In genomic region chr6:158571826-158572652, GRCh38 we compare ENCODE assay signal across 1 cellular context.
A peak's percentile ranks its signal among the peaks of the same experiment; 100 is the strongest.
TF ChIP-seq lines count a peak whose summit lies in the region.

No MANE protein-coding gene starts in this region.

TF ChIP-seq in HepG2, 621 proteins besides CTCF, POLR2A, EP300 and RAD21 (continued from another document and continues in another):
- TF ChIP-seq TSC22D2 (CRISPR knock-in tag; IDR thresholded peaks at IDR 0.05; ENCODE audit: borderline replicate concordance): peak; percentile 97
- no peak for TF ChIP-seq NFE2L2 (IDR thresholded peaks at IDR 0.05; ENCODE audit: low read length)
- no peak for TF ChIP-seq MLLT10 (CRISPR knock-in tag; IDR thresholded peaks at IDR 0.05)
- TF ChIP-seq ZNF704 (CRISPR knock-in tag; IDR thresholded peaks at IDR 0.05; ENCODE audit: borderline replicate concordance): peak; percentile 76; the same call in 1 of the 2 replicates
- peak; percentile 94 for TF ChIP-seq ZBTB1 (CRISPR knock-in tag; IDR thresholded peaks at IDR 0.05; ENCODE audit: borderline replicate concordance)
- peak; percentile 99 for TF ChIP-seq MYC (CRISPR knock-in tag; IDR thresholded peaks at IDR 0.05; ENCODE audit: borderline replicate concordance)
- TF ChIP-seq ZIK1 (CRISPR knock-in tag; IDR thresholded peaks at IDR 0.05; ENCODE audit: borderline replicate concordance, low read depth): peak; percentile 99; the same call in 1 of the 2 replicates
- peak; percentile 78; the same call in 1 of the 2 replicates for TF ChIP-seq TRIM24 (CRISPR knock-in tag; IDR thresholded peaks at IDR 0.05)
- TF ChIP-seq ZBTB3 (CRISPR knock-in tag; IDR thresholded peaks at IDR 0.05; ENCODE audit: borderline replicate concordance, low read depth): peak; percentile 97
- peak; percentile 87 for TF ChIP-seq ZNF644 (CRISPR knock-in tag; IDR thresholded peaks at IDR 0.05; ENCODE audit: low read depth)
- peak; percentile 64; the same call in 1 of the 2 replicates for TF ChIP-seq KLF12 (CRISPR knock-in tag; IDR thresholded peaks at IDR 0.05; ENCODE audit: borderline replicate concordance)
- no peak for TF ChIP-seq SNRNP70 (IDR thresholded peaks at IDR 0.05; ENCODE audit: low read depth, low read length)
- TF ChIP-seq AGO1 (IDR thresholded peaks at IDR 0.05; ENCODE audit: low read depth, low read length, poor library complexity, severe bottlenecking): peak; percentile 59
- TF ChIP-seq ZNF317 (CRISPR knock-in tag; IDR thresholded peaks at IDR 0.05): peak; percentile 95
- TF ChIP-seq, protein P1, sequence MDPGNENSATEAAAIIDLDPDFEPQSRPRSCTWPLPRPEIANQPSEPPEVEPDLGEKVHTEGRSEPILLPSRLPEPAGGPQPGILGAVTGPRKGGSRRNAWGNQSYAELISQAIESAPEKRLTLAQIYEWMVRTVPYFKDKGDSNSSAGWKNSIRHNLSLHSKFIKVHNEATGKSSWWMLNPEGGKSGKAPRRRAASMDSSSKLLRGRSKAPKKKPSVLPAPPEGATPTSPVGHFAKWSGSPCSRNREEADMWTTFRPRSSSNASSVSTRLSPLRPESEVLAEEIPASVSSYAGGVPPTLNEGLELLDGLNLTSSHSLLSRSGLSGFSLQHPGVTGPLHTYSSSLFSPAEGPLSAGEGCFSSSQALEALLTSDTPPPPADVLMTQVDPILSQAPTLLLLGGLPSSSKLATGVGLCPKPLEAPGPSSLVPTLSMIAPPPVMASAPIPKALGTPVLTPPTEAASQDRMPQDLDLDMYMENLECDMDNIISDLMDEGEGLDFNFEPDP (CRISPR knock-in tag; conservative IDR thresholded peaks at IDR 0.05): no peak
- peak; percentile 66; the same call in 1 of the 2 replicates for TF ChIP-seq ZNF124 (CRISPR knock-in tag; IDR thresholded peaks at IDR 0.05)
- TF ChIP-seq STAG1 (CRISPR knock-in tag; IDR thresholded peaks at IDR 0.05): peak; percentile 53
- 0 out of 2 replicates have a peak, but pooled peaks have one; percentile 51 for TF ChIP-seq ETS1 (CRISPR knock-in tag; IDR thresholded peaks at IDR 0.05)
- TF ChIP-seq ZNF101 (CRISPR knock-in tag; IDR thresholded peaks at IDR 0.05; ENCODE audit: borderline replicate concordance, low read depth): peak; percentile 93
- no peak for TF ChIP-seq SRSF4 (IDR thresholded peaks at IDR 0.05; ENCODE audit: low read depth, low read length, poor library complexity, severe bottlenecking)
- no peak for TF ChIP-seq GABPA (IDR thresholded peaks at IDR 0.05; ENCODE audit: low read depth, low read length)
- peak; percentile 82 for TF ChIP-seq GABPA (CRISPR knock-in tag; IDR thresholded peaks at IDR 0.05; ENCODE audit: low read depth)
- no peak for TF ChIP-seq TCF7 (IDR thresholded peaks at IDR 0.05; ENCODE audit: low read depth)
- peak; percentile 63; the same call in 1 of the 2 replicates for TF ChIP-seq XBP1 (CRISPR knock-in tag; IDR thresholded peaks at IDR 0.05)
- peak; percentile 97 for TF ChIP-seq ZNF343 (CRISPR knock-in tag; IDR thresholded peaks at IDR 0.05)
- peak; percentile 87 for TF ChIP-seq CEBPG (CRISPR knock-in tag; IDR thresholded peaks at IDR 0.05)
- TF ChIP-seq, protein P2, sequence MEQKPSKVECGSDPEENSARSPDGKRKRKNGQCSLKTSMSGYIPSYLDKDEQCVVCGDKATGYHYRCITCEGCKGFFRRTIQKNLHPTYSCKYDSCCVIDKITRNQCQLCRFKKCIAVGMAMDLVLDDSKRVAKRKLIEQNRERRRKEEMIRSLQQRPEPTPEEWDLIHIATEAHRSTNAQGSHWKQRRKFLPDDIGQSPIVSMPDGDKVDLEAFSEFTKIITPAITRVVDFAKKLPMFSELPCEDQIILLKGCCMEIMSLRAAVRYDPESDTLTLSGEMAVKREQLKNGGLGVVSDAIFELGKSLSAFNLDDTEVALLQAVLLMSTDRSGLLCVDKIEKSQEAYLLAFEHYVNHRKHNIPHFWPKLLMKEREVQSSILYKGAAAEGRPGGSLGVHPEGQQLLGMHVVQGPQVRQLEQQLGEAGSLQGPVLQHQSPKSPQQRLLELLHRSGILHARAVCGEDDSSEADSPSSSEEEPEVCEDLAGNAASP (CRISPR knock-in tag; IDR thresholded peaks at IDR 0.05; ENCODE audit: borderline replicate concordance): peak; percentile 93
- TF ChIP-seq TBX2 (CRISPR knock-in tag; IDR thresholded peaks at IDR 0.05; ENCODE audit: borderline replicate concordance): peak; percentile 99
- TF ChIP-seq KLF11 (CRISPR knock-in tag; IDR thresholded peaks at IDR 0.05): peak; percentile 98
- TF ChIP-seq KDM5B (CRISPR knock-in tag; IDR thresholded peaks at IDR 0.05; ENCODE audit: borderline replicate concordance): peak; percentile 100
- peak; percentile 69; the same call in 1 of the 2 replicates for TF ChIP-seq ZBTB37 (CRISPR knock-in tag; IDR thresholded peaks at IDR 0.05)
- TF ChIP-seq SRF (IDR thresholded peaks at IDR 0.05; ENCODE audit: low read depth, low read length): no peak
- peak; percentile 71; the same call in 1 of the 2 replicates for TF ChIP-seq ZNF572 (CRISPR knock-in tag; IDR thresholded peaks at IDR 0.05)
- TF ChIP-seq NFIB (CRISPR knock-in tag; IDR thresholded peaks at IDR 0.05; ENCODE audit: borderline replicate concordance): no peak; the same call in 1 of the 2 replicates
- no peak for TF ChIP-seq SUZ12 (IDR thresholded peaks at IDR 0.05; ENCODE audit: low read depth, low read length)
- TF ChIP-seq ZMAT3 (CRISPR knock-in tag; conservative IDR thresholded peaks at IDR 0.05): peak; percentile 100
- peak; percentile 82 for TF ChIP-seq CBFB (CRISPR knock-in tag; IDR thresholded peaks at IDR 0.05)
- TF ChIP-seq, protein P3, sequence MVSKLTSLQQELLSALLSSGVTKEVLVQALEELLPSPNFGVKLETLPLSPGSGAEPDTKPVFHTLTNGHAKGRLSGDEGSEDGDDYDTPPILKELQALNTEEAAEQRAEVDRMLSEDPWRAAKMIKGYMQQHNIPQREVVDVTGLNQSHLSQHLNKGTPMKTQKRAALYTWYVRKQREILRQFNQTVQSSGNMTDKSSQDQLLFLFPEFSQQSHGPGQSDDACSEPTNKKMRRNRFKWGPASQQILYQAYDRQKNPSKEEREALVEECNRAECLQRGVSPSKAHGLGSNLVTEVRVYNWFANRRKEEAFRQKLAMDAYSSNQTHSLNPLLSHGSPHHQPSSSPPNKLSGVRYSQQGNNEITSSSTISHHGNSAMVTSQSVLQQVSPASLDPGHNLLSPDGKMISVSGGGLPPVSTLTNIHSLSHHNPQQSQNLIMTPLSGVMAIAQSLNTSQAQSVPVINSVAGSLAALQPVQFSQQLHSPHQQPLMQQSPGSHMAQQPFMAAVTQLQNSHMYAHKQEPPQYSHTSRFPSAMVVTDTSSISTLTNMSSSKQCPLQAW (CRISPR knock-in tag; IDR thresholded peaks at IDR 0.05): peak; percentile 96
- TF ChIP-seq ZNF556 (CRISPR knock-in tag; IDR thresholded peaks at IDR 0.05; ENCODE audit: borderline replicate concordance): peak; percentile 96
- TF ChIP-seq ZNF83 (CRISPR knock-in tag; IDR thresholded peaks at IDR 0.05; ENCODE audit: borderline replicate concordance): peak; percentile 85
- TF ChIP-seq ZMYM3 (CRISPR knock-in tag; IDR thresholded peaks at IDR 0.05): peak; percentile 94
- TF ChIP-seq CC2D1A (CRISPR knock-in tag; IDR thresholded peaks at IDR 0.05): no peak
- peak; percentile 97 for TF ChIP-seq U2AF1 (optimal IDR thresholded peaks at IDR 0.05; ENCODE audit: low read depth, low read length)
- peak; percentile 98 for TF ChIP-seq ETV5 (CRISPR knock-in tag; IDR thresholded peaks at IDR 0.05; ENCODE audit: borderline replicate concordance)
- peak; percentile 98 for TF ChIP-seq RXRA (CRISPR knock-in tag; IDR thresholded peaks at IDR 0.05)
- TF ChIP-seq FOXJ3 (CRISPR knock-in tag; IDR thresholded peaks at IDR 0.05; ENCODE audit: borderline replicate concordance): peak; percentile 90
- TF ChIP-seq FOXK2 (IDR thresholded peaks at IDR 0.05): peak; percentile 60
- TF ChIP-seq ZNF615 (CRISPR knock-in tag; IDR thresholded peaks at IDR 0.05; ENCODE audit: borderline replicate concordance): peak; percentile 59; the same call in 1 of the 2 replicates
- peak; percentile 96; the same call in 1 of the 2 replicates for TF ChIP-seq ZZZ3 (CRISPR knock-in tag; IDR thresholded peaks at IDR 0.05; ENCODE audit: borderline replicate concordance)
- peak; percentile 78; the same call in 1 of the 2 replicates for TF ChIP-seq PRMT3 (CRISPR knock-in tag; IDR thresholded peaks at IDR 0.05; ENCODE audit: borderline replicate concordance, low read depth)
- TF ChIP-seq BRCA1 (CRISPR knock-in tag; IDR thresholded peaks at IDR 0.05): peak; percentile 99
- TF ChIP-seq GTF2F1 (IDR thresholded peaks at IDR 0.05; ENCODE audit: low read length): 0 out of 2 replicates have a peak, but pooled peaks have one; percentile 47
- TF ChIP-seq GPN1 (CRISPR knock-in tag; IDR thresholded peaks at IDR 0.05; ENCODE audit: borderline replicate concordance): peak; percentile 22; the same call in 1 of the 2 replicates
- TF ChIP-seq BHLHE40 (IDR thresholded peaks at IDR 0.05; ENCODE audit: low read length): peak; percentile 97
- TF ChIP-seq IRX3 (CRISPR knock-in tag; IDR thresholded peaks at IDR 0.05; ENCODE audit: borderline replicate concordance, low read depth): peak; percentile 66; the same call in 1 of the 2 replicates
- no peak for TF ChIP-seq ZNF180 (CRISPR knock-in tag; IDR thresholded peaks at IDR 0.05; ENCODE audit: borderline replicate concordance, low read depth)
- TF ChIP-seq POLR2G (IDR thresholded peaks at IDR 0.05; ENCODE audit: low read depth, low read length): peak; percentile 68; the same call in 1 of the 2 replicates
- TF ChIP-seq HDAC2 (CRISPR knock-in tag; IDR thresholded peaks at IDR 0.05): peak; percentile 100
- TF ChIP-seq NFE2 (CRISPR knock-in tag; IDR thresholded peaks at IDR 0.05): no peak
- peak; percentile 92 for TF ChIP-seq ZSCAN31 (CRISPR knock-in tag; IDR thresholded peaks at IDR 0.05; ENCODE audit: low read depth)
- TF ChIP-seq MTF2 (CRISPR knock-in tag; IDR thresholded peaks at IDR 0.05; ENCODE audit: borderline replicate concordance): no peak
- TF ChIP-seq RBAK (CRISPR knock-in tag; IDR thresholded peaks at IDR 0.05): no peak; the same call in 1 of the 2 replicates
- peak; percentile 97 for TF ChIP-seq ZNF607 (CRISPR knock-in tag; IDR thresholded peaks at IDR 0.05; ENCODE audit: borderline replicate concordance)
- peak; percentile 90; the same call in 1 of the 2 replicates for TF ChIP-seq BRD4 (CRISPR knock-in tag; IDR thresholded peaks at IDR 0.05)
- TF ChIP-seq MBNL3 (CRISPR knock-in tag; conservative IDR thresholded peaks at IDR 0.05): no peak
- peak; percentile 71; the same call in 1 of the 2 replicates for TF ChIP-seq ELF4 (CRISPR knock-in tag; IDR thresholded peaks at IDR 0.05; ENCODE audit: borderline replicate concordance)
- TF ChIP-seq SMAD9 (CRISPR knock-in tag; IDR thresholded peaks at IDR 0.05): peak; percentile 96
- peak; percentile 99 for TF ChIP-seq ZNF296 (CRISPR knock-in tag; conservative IDR thresholded peaks at IDR 0.05)
- no peak for TF ChIP-seq CCAR2 (optimal IDR thresholded peaks at IDR 0.05; ENCODE audit: low read depth, low read length)
- 0 out of 2 replicates have a peak, but pooled peaks have one; percentile 28 for TF ChIP-seq U2AF2 (IDR thresholded peaks at IDR 0.05; ENCODE audit: low read depth, low read length)
- no peak for TF ChIP-seq TEAD2 (CRISPR knock-in tag; IDR thresholded peaks at IDR 0.05)
- TF ChIP-seq, protein P4, sequence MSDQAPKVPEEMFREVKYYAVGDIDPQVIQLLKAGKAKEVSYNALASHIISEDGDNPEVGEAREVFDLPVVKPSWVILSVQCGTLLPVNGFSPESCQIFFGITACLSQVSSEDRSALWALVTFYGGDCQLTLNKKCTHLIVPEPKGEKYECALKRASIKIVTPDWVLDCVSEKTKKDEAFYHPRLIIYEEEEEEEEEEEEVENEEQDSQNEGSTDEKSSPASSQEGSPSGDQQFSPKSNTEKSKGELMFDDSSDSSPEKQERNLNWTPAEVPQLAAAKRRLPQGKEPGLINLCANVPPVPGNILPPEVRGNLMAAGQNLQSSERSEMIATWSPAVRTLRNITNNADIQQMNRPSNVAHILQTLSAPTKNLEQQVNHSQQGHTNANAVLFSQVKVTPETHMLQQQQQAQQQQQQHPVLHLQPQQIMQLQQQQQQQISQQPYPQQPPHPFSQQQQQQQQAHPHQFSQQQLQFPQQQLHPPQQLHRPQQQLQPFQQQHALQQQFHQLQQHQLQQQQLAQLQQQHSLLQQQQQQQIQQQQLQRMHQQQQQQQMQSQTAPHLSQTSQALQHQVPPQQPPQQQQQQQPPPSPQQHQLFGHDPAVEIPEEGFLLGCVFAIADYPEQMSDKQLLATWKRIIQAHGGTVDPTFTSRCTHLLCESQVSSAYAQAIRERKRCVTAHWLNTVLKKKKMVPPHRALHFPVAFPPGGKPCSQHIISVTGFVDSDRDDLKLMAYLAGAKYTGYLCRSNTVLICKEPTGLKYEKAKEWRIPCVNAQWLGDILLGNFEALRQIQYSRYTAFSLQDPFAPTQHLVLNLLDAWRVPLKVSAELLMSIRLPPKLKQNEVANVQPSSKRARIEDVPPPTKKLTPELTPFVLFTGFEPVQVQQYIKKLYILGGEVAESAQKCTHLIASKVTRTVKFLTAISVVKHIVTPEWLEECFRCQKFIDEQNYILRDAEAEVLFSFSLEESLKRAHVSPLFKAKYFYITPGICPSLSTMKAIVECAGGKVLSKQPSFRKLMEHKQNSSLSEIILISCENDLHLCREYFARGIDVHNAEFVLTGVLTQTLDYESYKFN (CRISPR knock-in tag; conservative IDR thresholded peaks at IDR 0.05): peak; percentile 98
